Comparison of ENCODE assay signal across 12 cellular contexts in the genomic region with DNA sequence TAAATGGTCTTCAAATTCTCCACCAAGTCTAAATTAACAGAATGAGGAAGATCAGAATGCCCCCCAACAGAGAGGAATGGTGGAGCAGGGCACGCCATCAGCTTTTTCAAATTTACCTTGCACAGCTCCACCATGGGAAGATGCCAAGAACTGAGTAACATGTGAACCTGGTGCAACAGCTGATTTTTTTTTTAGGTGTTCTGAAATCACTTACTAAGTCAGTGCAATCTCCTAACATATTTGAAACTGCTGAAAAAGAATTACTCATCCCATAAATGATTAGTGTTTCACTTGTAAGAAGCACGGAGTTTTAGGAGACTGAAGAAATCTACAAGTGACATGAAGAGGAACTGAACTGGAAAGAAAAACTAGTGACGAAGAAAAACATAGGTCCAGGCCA. TPM values are rescaled to one million over a fixed set of nuclear protein-coding genes. Genes with fewer than 3 reads are reported as not detected.
A peak's percentile ranks its signal among the peaks of the same experiment; 100 is the strongest.
DNase-seq lines count a peak whose midpoint lies in the region; ATAC-seq and TF ChIP-seq lines count a peak whose summit lies in the region.
"Had no signal": no experiment of that assay in that cellular context is flagged by ENCODE, and none has a peak within 500 bp of the region (broad histone marks: within the 10 kb centered on the region; RNA-seq: fewer than 3 reads in every experiment).

No MANE protein-coding gene starts in this region.

- TF ChIP-seq EP300 in esophagus muscularis mucosa (IDR thresholded peaks at IDR 0.05) = no peak

- H3K36me3 ChIP-seq in Panc1 (ENCODE audit: control insufficient read depth, insufficient read depth, low read length) (peaks cover 3% of the 10 kb centered on the region; the same call in 1 of the 2 replicates), esophagus muscularis mucosa (no peaks in the 10 kb centered on the region), psoas muscle (ENCODE audit: insufficient read depth in 1 of 2, low read depth in 1 of 2) (no peaks in the 10 kb centered on the region)
- H3K36me3 ChIP-seq: brain microvascular endothelial cell had no signal

- CTCF ChIA-PET in Panc1 (lab: Charles Lee) = no interaction called here

- H3K4me3 ChIP-seq in Panc1 (ENCODE audit: low read depth in 2 of 2, low read length in 2 of 2) (peak overlapping the region; percentile 11 to 33; a peak in 3 of 4 replicates), esophagus muscularis mucosa (peak overlapping the region in 3 of 4 donors; percentile 21 to 31 (median 22)), psoas muscle (no peak overlapping the region)

- in situ Hi-C loops in Panc1 (cut with HindIII; ENCODE audit: low pct_unique_long_range_greater_than_20kb, low sequenced_read_pairs) = no loop called here

- H3K9me3 ChIP-seq in Panc1 (ENCODE audit: control insufficient read depth, insufficient read depth, low read depth, low read length) = no peaks in the 10 kb centered on the region
- no peaks in the 10 kb centered on the region for H3K9me3 ChIP-seq in esophagus muscularis mucosa
- no peaks in the 10 kb centered on the region for H3K9me3 ChIP-seq in psoas muscle

- TF ChIP-seq CTCF in Panc1 (IDR thresholded peaks at IDR 0.05) = no peak
- TF ChIP-seq CTCF in esophagus muscularis mucosa (IDR thresholded peaks at IDR 0.05) = no peak
- no peak for TF ChIP-seq CTCF in psoas muscle (IDR thresholded peaks at IDR 0.05)
- no peak for TF ChIP-seq CTCF in GM20000 (IDR thresholded peaks at IDR 0.05; ENCODE audit: extremely low read depth, missing control alignments)

- POLR2A ChIA-PET in Panc1 (lab: Charles Lee) = interaction anchor here (0.6 kb wide), 1 partner anchor 1656 kb away, joined by 3 read pairs; no protein-coding TSS in a partner anchor

- intact Hi-C loops in Panc1 (cut with micrococcal nuclease; ENCODE audit: unreplicated experiment) (no loop called here), esophagus muscularis mucosa (cut with DNase I) (loop anchor here (5.0 kb wide), 1 partner anchor 102 kb away; the partner anchor contains the start of gene CTNNAL1), psoas muscle (cut with DNase I) (no loop called here)

- no peak for TF ChIP-seq POLR2A in esophagus muscularis mucosa (IDR thresholded peaks at IDR 0.05; ENCODE audit: low read depth)

- ATAC-seq in Panc1 (no peak), psoas muscle (peak; percentile 19 to 54 (median 34)), HG03097 (IDR thresholded peaks at IDR 0.05; ENCODE audit: low FRiP score, unreplicated experiment) (no peak)
- ATAC-seq: sciatic nerve had no signal

- 44% methylated on average over 3 of the region's 3 CpGs for WGBS in esophagus muscularis mucosa
- WGBS in psoas muscle, 3 donors = 43 to 62% (median 44%) methylated on average over 3 of the region's 3 CpGs

- no peaks in the 10 kb centered on the region for H3K27me3 ChIP-seq in Panc1 (ENCODE audit: control insufficient read depth, insufficient read depth, low read length)
- H3K27me3 ChIP-seq in esophagus muscularis mucosa = no peaks in the 10 kb centered on the region
- no peaks in the 10 kb centered on the region for H3K27me3 ChIP-seq in psoas muscle (ENCODE audit: insufficient read depth in 3 of 3, low read length in 2 of 3)
- H3K27me3 ChIP-seq: brain microvascular endothelial cell had no signal

- BruUV-seq in Panc1 (replicated peaks; lab: Mats Ljungman, UMichigan) = no TSS peak

- peak; percentile 37 for DNase-seq in EL
- DNase-seq in Panc1 (ENCODE audit: low read depth, low spot score) = no peak
- DNase-seq in esophagus muscularis mucosa (ENCODE audit: extremely low spot score) = no peak
- no peak for DNase-seq in psoas muscle
- no peak for DNase-seq in GM20000 (ENCODE audit: low spot score)
- DNase-seq in activated CD8-positive, alpha-beta memory T cell treated with anti-CD3 and anti-CD28 coated beads, Interleukin-2, amount 50 U/mL, for 4 hours = no peak
- no peak for DNase-seq in COLO668 (lab: John Stamatoyannopoulos, UW; ENCODE audit: unreplicated experiment)
- DNase-seq: brain microvascular endothelial cell, H7, NCI-H446 had no signal

- H3K4me1 ChIP-seq in Panc1 (ENCODE audit: control insufficient read depth, insufficient read depth, low read length) (peaks cover 39% of the 10 kb centered on the region), esophagus muscularis mucosa (peaks cover 77 to 93% (median 91%) of the 10 kb centered on the region in 4 donors), psoas muscle (peaks cover 80% of the 10 kb centered on the region)

- peak overlapping the region; percentile 95 for H3K27ac ChIP-seq in Panc1 (ENCODE audit: low read length)
- H3K27ac ChIP-seq in esophagus muscularis mucosa (replicated peaks in 1 of 4) = peak overlapping the region; percentile 87 to 98 (median 94)
- H3K27ac ChIP-seq in psoas muscle = peak overlapping the region; percentile 74
- H3K27ac ChIP-seq: brain microvascular endothelial cell had no signal

RNA-seq across cellular contexts. Expression of gene TMEM245, which starts 5.1 kb away (rescaled TPM):
- total RNA-seq in Panc1 (2021; ENCODE audit: unreplicated experiment) = 54.0 TPM
- polyA plus RNA-seq in Panc1 (2012; ENCODE audit: insufficient read length) = 25.5 TPM
- total RNA-seq in esophagus muscularis mucosa = 100 to 1,000 TPM; 109 to 192 (median 137) TPM
- total RNA-seq in psoas muscle = 10 to 100 TPM; 32.4 to 77.8 (median 44.3) TPM
- 10 to 100 TPM in 2 of 3 donors, 1 to 10 TPM in 1; 6.0 to 58.0 (median 16.8) TPM for polyA plus RNA-seq in psoas muscle

RNA-seq across cellular contexts. Expression of gene FRRS1L, which starts 52.4 kb away (rescaled TPM):
- 2.3 TPM for total RNA-seq in Panc1 (2021; ENCODE audit: unreplicated experiment)
- polyA plus RNA-seq in Panc1 (2012; ENCODE audit: insufficient read length) = 1.4 TPM
- 1 to 10 TPM; 2.5 to 7.6 (median 5.3) TPM for total RNA-seq in esophagus muscularis mucosa
- under 1 TPM in 1 of 4 donors, not detected in 3; 0.04 TPM for total RNA-seq in psoas muscle
- polyA plus RNA-seq in psoas muscle = under 1 TPM in 2 of 3 donors, not detected in 1; under 0.01 to 0.01 TPM

Comparison
In these comparisons a context has a peak if more than half of its experiments do, and no peak if none do; other contexts are left out.
1. ATAC-seq: peak in psoas muscle (4 of 4); none in Panc1 (single experiment) and HG03097 (single experiment).
2. Peak in every context shown above with its lines, with median percentiles within 50 percentile points of each other: H3K27ac ChIP-seq.